ENCODE assay signal across 1 cellular context in the genomic region with DNA sequence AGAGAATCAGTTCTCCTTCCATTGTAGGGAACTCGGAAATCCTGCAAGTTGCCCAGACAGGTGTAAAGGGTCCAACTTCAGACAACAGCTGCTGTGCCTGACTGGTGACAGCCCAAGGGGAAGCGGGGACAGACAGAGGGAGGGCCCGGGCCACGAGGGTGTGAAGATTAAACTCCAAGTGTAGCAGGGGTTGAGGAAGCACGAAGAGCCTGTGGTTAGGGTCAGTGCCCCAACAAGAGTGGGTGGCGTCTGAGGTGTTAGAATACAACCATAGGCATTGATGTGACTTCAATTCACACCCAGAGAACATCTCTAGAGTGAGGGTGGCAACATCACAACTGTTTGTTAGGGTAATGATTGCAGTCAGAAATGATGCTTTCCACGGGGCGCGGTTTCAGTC.
TF ChIP-seq lines count a peak whose summit lies in the region.

No MANE protein-coding gene starts in this region.

TF ChIP-seq in H1, 55 proteins besides CTCF, POLR2A, EP300 and RAD21:
- TF ChIP-seq SIX5 (IDR thresholded peaks at IDR 0.05; ENCODE audit: low read depth, low read length) = no peak
- TF ChIP-seq, protein P1, sequence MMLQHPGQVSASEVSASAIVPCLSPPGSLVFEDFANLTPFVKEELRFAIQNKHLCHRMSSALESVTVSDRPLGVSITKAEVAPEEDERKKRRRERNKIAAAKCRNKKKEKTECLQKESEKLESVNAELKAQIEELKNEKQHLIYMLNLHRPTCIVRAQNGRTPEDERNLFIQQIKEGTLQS (IDR thresholded peaks at IDR 0.05; ENCODE audit: insufficient read depth, low read depth, low read length) = no peak
